In genomic region chr17:32475258-32475657, GRCh38 we compare ENCODE assay signal across 21 cellular contexts. TPM values are rescaled to one million over a fixed set of nuclear protein-coding genes. Genes with fewer than 3 reads are reported as not detected.
DNase-seq lines count a peak whose midpoint lies in the region; ATAC-seq and TF ChIP-seq lines count a peak whose summit lies in the region.
"Had no signal": no experiment of that assay in that cellular context is flagged by ENCODE, and none has a peak within 500 bp of the region (broad histone marks: within the 10 kb centered on the region; RNA-seq: fewer than 3 reads in every experiment).

No MANE protein-coding gene starts in this region.

- H3K4me1 Mint-ChIP-seq in activated CD4-positive, alpha-beta memory T cell treated with anti-CD3 and anti-CD28 coated beads for 36 hours (ENCODE audit: low read depth) = no peaks in the 10 kb centered on the region
- H3K4me1 Mint-ChIP-seq in activated CD4-positive, alpha-beta memory T cell treated with anti-CD3 and anti-CD28 coated beads, Interleukin-2, amount 10 ng/mL, durations not matched to agents 7 days and 5 days = no peaks in the 10 kb centered on the region
- H3K4me1 Mint-ChIP-seq in CD4-positive, alpha-beta T cell (ENCODE audit: low read depth) = peaks cover 12% of the 10 kb centered on the region
- H3K4me1 Mint-ChIP-seq in memory B cell = no peaks in the 10 kb centered on the region
- H3K4me1 Mint-ChIP-seq in stimulated activated effector memory CD8-positive, alpha-beta T cell treated with anti-CD3 and anti-CD28 coated beads, Interleukin-12 subunit alpha, Interleukin-12 subunit beta, amount 100 ng/mL, for 72 hours = no peaks in the 10 kb centered on the region
- H3K4me1 Mint-ChIP-seq: B cell had no signal

- intact Hi-C loops in activated CD4-positive, alpha-beta memory T cell treated with anti-CD3 and anti-CD28 coated beads for 36 hours (cut with micrococcal nuclease) = no loop called here
- intact Hi-C loops in CD4-positive, alpha-beta T cell (cut with DNase I, micrococcal nuclease) = no loop called here

- H3K27me3 ChIP-seq in CD4-positive, alpha-beta T cell (ENCODE audit: control insufficient read depth, insufficient read depth, low read length) = no peaks in the 10 kb centered on the region
- H3K27me3 ChIP-seq: BLaER1 had no signal

- H3K27me3 Mint-ChIP-seq in activated CD4-positive, alpha-beta memory T cell treated with anti-CD3 and anti-CD28 coated beads for 36 hours = no peaks in the 10 kb centered on the region
- no peaks in the 10 kb centered on the region for H3K27me3 Mint-ChIP-seq in activated CD4-positive, alpha-beta memory T cell treated with anti-CD3 and anti-CD28 coated beads, Interleukin-2, amount 10 ng/mL, durations not matched to agents 7 days and 5 days
- no peaks in the 10 kb centered on the region for H3K27me3 Mint-ChIP-seq in CD4-positive, alpha-beta T cell
- H3K27me3 Mint-ChIP-seq in memory B cell = no peaks in the 10 kb centered on the region
- H3K27me3 Mint-ChIP-seq: B cell; CD4-positive, CD25-positive, alpha-beta regulatory T cell; CD8-positive, alpha-beta memory T cell had no signal

- ATAC-seq in CD4-positive, alpha-beta T cell (ENCODE audit: poor library complexity) = peak; percentile 80
- ATAC-seq in memory B cell (ENCODE audit: low read depth) = no peak
- ATAC-seq in stimulated activated effector memory CD8-positive, alpha-beta T cell treated with anti-CD3 and anti-CD28 coated beads, Interleukin-12 subunit alpha, Interleukin-12 subunit beta, amount 100 ng/mL, for 72 hours = no peak
- ATAC-seq in HG02678 (IDR thresholded peaks at IDR 0.05; ENCODE audit: unreplicated experiment) = no peak
- ATAC-seq: GM12878, GM23338, HCT116 had no signal

- POLR2A ChIA-PET in activated CD4-positive, alpha-beta memory T cell treated with anti-CD3 and anti-CD28 coated beads for 36 hours (lab: Charles Lee) = no interaction called here
- POLR2A ChIA-PET in activated CD4-positive, alpha-beta memory T cell treated with anti-CD3 and anti-CD28 coated beads, Interleukin-2, amount 10 ng/mL, durations not matched to agents 7 days and 5 days (lab: Charles Lee) = no interaction called here
- POLR2A ChIA-PET in CD4-positive, alpha-beta T cell (lab: Charles Lee) = no interaction called here

- no peaks in the 10 kb centered on the region for H3K9me3 ChIP-seq in CD4-positive, alpha-beta T cell (ENCODE audit: control insufficient read depth, low read length)
- H3K9me3 ChIP-seq: BLaER1 had no signal

- H3K27ac ChIP-seq in CD4-positive, alpha-beta T cell (ENCODE audit: low read depth, low read length) = no peak overlapping the region
- H3K27ac ChIP-seq: 22Rv1, BLaER1, C4-2B had no signal

- H3K36me3 Mint-ChIP-seq in activated CD4-positive, alpha-beta memory T cell treated with anti-CD3 and anti-CD28 coated beads for 36 hours = peaks cover 75% of the 10 kb centered on the region
- H3K36me3 Mint-ChIP-seq in activated CD4-positive, alpha-beta memory T cell treated with anti-CD3 and anti-CD28 coated beads, Interleukin-2, amount 10 ng/mL, durations not matched to agents 7 days and 5 days (ENCODE audit: low read depth) = peaks cover 80% of the 10 kb centered on the region
- peaks cover 93% of the 10 kb centered on the region for H3K36me3 Mint-ChIP-seq in CD4-positive, alpha-beta T cell (ENCODE audit: low read depth)
- H3K36me3 Mint-ChIP-seq in memory B cell = peaks cover 41% of the 10 kb centered on the region
- H3K36me3 Mint-ChIP-seq in stimulated activated effector memory CD8-positive, alpha-beta T cell treated with anti-CD3 and anti-CD28 coated beads, Interleukin-12 subunit alpha, Interleukin-12 subunit beta, amount 100 ng/mL, for 72 hours = peaks cover 100% of the 10 kb centered on the region

- no peaks in the 10 kb centered on the region for H3K9me3 Mint-ChIP-seq in activated CD4-positive, alpha-beta memory T cell treated with anti-CD3 and anti-CD28 coated beads for 36 hours
- H3K9me3 Mint-ChIP-seq in activated CD4-positive, alpha-beta memory T cell treated with anti-CD3 and anti-CD28 coated beads, Interleukin-2, amount 10 ng/mL, durations not matched to agents 7 days and 5 days = no peaks in the 10 kb centered on the region
- H3K9me3 Mint-ChIP-seq in CD4-positive, alpha-beta T cell = no peaks in the 10 kb centered on the region
- H3K9me3 Mint-ChIP-seq in memory B cell = no peaks in the 10 kb centered on the region
- no peaks in the 10 kb centered on the region for H3K9me3 Mint-ChIP-seq in stimulated activated effector memory CD8-positive, alpha-beta T cell treated with anti-CD3 and anti-CD28 coated beads, Interleukin-12 subunit alpha, Interleukin-12 subunit beta, amount 100 ng/mL, for 72 hours
- H3K9me3 Mint-ChIP-seq: CD4-positive, CD25-positive, alpha-beta regulatory T cell; CD8-positive, alpha-beta memory T cell; GM23338; H9 had no signal

- no peak for TF ChIP-seq CTCF in CD4-positive, alpha-beta T cell (IDR thresholded peaks at IDR 0.05)

- no peak for DNase-seq in activated CD4-positive, alpha-beta memory T cell treated with anti-CD3 and anti-CD28 coated beads for 36 hours
- DNase-seq in activated CD4-positive, alpha-beta memory T cell treated with anti-CD3 and anti-CD28 coated beads, Interleukin-2, amount 10 ng/mL, durations not matched to agents 7 days and 5 days = no peak
- no peak for DNase-seq in CD4-positive, alpha-beta T cell
- DNase-seq in memory B cell (ENCODE audit: low spot score in 2 of 2) (no peak), HPDE6-E6E7 (ENCODE audit: extremely low spot score) (no peak)
- no peak for DNase-seq in stimulated activated effector memory CD8-positive, alpha-beta T cell treated with anti-CD3 and anti-CD28 coated beads, Interleukin-12 subunit alpha, Interleukin-12 subunit beta, amount 100 ng/mL, for 72 hours (ENCODE audit: low spot score in 2 of 2)
- DNase-seq: CD4-positive, CD25-positive, alpha-beta regulatory T cell; CD8-positive, alpha-beta memory T cell; DMS 273 treated with DMSO at 0.1 percent for 48 hours; DMS79; EL; GDM1 had no signal

- peak overlapping the region; percentile 6 for H3K27ac Mint-ChIP-seq in activated CD4-positive, alpha-beta memory T cell treated with anti-CD3 and anti-CD28 coated beads for 36 hours
- no peak overlapping the region for H3K27ac Mint-ChIP-seq in activated CD4-positive, alpha-beta memory T cell treated with anti-CD3 and anti-CD28 coated beads, Interleukin-2, amount 10 ng/mL, durations not matched to agents 7 days and 5 days
- H3K27ac Mint-ChIP-seq in CD4-positive, alpha-beta T cell = peak overlapping the region; percentile 70
- peak overlapping the region; percentile 31 for H3K27ac Mint-ChIP-seq in memory B cell
- peak overlapping the region; percentile 35 for H3K27ac Mint-ChIP-seq in stimulated activated effector memory CD8-positive, alpha-beta T cell treated with anti-CD3 and anti-CD28 coated beads, Interleukin-12 subunit alpha, Interleukin-12 subunit beta, amount 100 ng/mL, for 72 hours
- H3K27ac Mint-ChIP-seq: B cell, GM23338, H9 had no signal

- H3K4me3 Mint-ChIP-seq in activated CD4-positive, alpha-beta memory T cell treated with anti-CD3 and anti-CD28 coated beads for 36 hours = no peak overlapping the region
- H3K4me3 Mint-ChIP-seq in activated CD4-positive, alpha-beta memory T cell treated with anti-CD3 and anti-CD28 coated beads, Interleukin-2, amount 10 ng/mL, durations not matched to agents 7 days and 5 days = no peak overlapping the region
- no peak overlapping the region for H3K4me3 Mint-ChIP-seq in CD4-positive, alpha-beta T cell
- H3K4me3 Mint-ChIP-seq in memory B cell = no peak overlapping the region
- H3K4me3 Mint-ChIP-seq in stimulated activated effector memory CD8-positive, alpha-beta T cell treated with anti-CD3 and anti-CD28 coated beads, Interleukin-12 subunit alpha, Interleukin-12 subunit beta, amount 100 ng/mL, for 72 hours = no peak overlapping the region
- H3K4me3 Mint-ChIP-seq: B cell; CD4-positive, CD25-positive, alpha-beta regulatory T cell; CD8-positive, alpha-beta memory T cell; GM23338; H9 had no signal

- CTCF ChIA-PET in activated CD4-positive, alpha-beta memory T cell treated with anti-CD3 and anti-CD28 coated beads for 36 hours (lab: Charles Lee) = interaction anchor here (2.5 kb wide), 1 partner anchor 12 kb away, joined by 27 read pairs; no protein-coding TSS in a partner anchor
- CTCF ChIA-PET in activated CD4-positive, alpha-beta memory T cell treated with anti-CD3 and anti-CD28 coated beads, Interleukin-2, amount 10 ng/mL, durations not matched to agents 7 days and 5 days (lab: Charles Lee) = interaction anchor here (2.1 to 2.5 kb wide), 2 partner anchors 13 kb away, joined by 5 to 6 read pairs; no protein-coding TSS in a partner anchor
- CTCF ChIA-PET in CD4-positive, alpha-beta T cell (lab: Charles Lee) = interaction anchor here (1.2 to 1.5 kb wide), 2 partner anchors 8 to 31 kb away, joined by 3 read pairs; partner anchors contain the start of gene PSMD11

RNA-seq across cellular contexts. Expression of gene CDK5R1, which starts 11.5 kb away (rescaled TPM):
- total RNA-seq in activated CD4-positive, alpha-beta memory T cell treated with anti-CD3 and anti-CD28 coated beads for 36 hours = 10 to 100 TPM; 12.4 to 13.1 TPM
- total RNA-seq in activated CD4-positive, alpha-beta memory T cell treated with anti-CD3 and anti-CD28 coated beads, Interleukin-2, amount 10 ng/mL, durations not matched to agents 7 days and 5 days = 1 to 10 TPM; 7.4 to 7.9 TPM
- 10 to 100 TPM; 21.7 to 22.5 TPM for total RNA-seq in CD4-positive, alpha-beta T cell

RNA-seq across cellular contexts. Expression of gene PSMD11, which starts 30.9 kb away (rescaled TPM):
- total RNA-seq in activated CD4-positive, alpha-beta memory T cell treated with anti-CD3 and anti-CD28 coated beads for 36 hours = 100 to 1,000 TPM; 161 to 162 TPM
- total RNA-seq in activated CD4-positive, alpha-beta memory T cell treated with anti-CD3 and anti-CD28 coated beads, Interleukin-2, amount 10 ng/mL, durations not matched to agents 7 days and 5 days = 100 to 1,000 TPM; 105 to 110 TPM
- total RNA-seq in CD4-positive, alpha-beta T cell = 10 to 100 TPM; 67.6 to 68.7 TPM
